In the genomic region with DNA sequence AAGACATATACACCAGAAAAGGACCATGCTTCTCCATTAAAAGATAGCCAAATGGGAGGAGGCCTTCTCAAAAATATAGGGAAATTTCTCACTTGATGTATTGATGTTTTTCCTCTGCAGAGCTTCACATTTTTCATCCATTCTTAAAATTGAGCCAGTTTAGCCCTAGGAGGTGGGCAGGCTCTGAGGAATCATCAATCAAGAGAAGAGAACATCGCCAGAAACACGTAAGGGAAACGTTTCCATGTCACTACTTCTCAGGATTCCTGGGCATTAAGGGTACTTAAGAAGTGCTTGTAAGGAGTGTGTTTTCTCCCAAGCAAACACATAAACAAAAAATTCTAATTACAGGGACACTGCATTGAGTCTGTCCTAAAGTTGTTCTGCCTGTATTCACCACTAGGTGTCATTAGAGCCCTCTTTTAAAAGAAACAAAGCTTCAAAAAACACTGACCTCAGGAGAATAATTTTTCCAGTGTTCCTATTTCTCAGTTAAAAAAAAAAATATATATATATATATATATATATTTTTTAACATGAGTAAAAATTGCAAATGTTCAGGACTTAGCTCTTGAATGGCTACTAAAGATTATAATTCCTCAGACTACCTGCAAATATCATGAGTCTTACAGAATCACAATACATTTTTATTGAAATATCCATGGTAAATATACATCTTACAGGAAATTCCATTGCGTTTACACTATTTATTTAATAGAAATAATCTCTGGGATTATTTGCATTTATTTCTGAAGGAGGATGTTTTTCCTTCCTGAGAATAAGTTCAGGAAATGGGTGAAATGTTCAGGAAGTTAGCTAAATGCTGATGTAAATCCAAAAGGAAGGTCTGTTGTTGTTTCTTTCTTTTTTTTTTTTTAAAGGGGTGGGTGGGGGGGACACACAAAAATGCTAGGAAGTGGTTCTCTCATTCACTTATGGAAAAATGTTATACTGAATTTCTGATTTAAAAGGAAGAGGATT, we compare ENCODE assay signal across 8 cellular contexts. TPM values are rescaled to one million over a fixed set of nuclear protein-coding genes. Genes with fewer than 3 reads are reported as not detected.
DNase-seq lines count a peak whose midpoint lies in the region; ATAC-seq, FAIRE-seq and TF ChIP-seq lines count a peak whose summit lies in the region.

No MANE protein-coding gene starts in this region.

- DNase-seq in AML-193 (lab: John Stamatoyannopoulos, UW) (peak; percentile 43 to 64), HT1080 (ENCODE audit: low read depth) (peak; percentile 52), RCC 7860 (ENCODE audit: low spot score) (peak; percentile 31), endodermal cell (no peak), putamen (ENCODE audit: low spot score) (no peak)
- no peak for DNase-seq in NK-92 treated with Interleukin-12 subunit alpha and Interleukin-12 subunit beta, amount 100 ng/mL, for 24 hours (lab: John Stamatoyannopoulos, UW)

- no peak overlapping the region for H3K4me3 ChIP-seq in endodermal cell (ENCODE audit: low read length)
- H3K4me3 ChIP-seq in neural cell (ENCODE audit: low read length), result no peak overlapping the region

- peak; percentile 68 for FAIRE-seq in RCC 7860 (lab: Jason Lieb, UNC)

- no peak overlapping the region for H3K27ac ChIP-seq in endodermal cell (ENCODE audit: low read depth, low read length)
- no peak overlapping the region for H3K27ac ChIP-seq in neural cell (ENCODE audit: low read length)

- H3K9me3 ChIP-seq in endodermal cell (ENCODE audit: control insufficient read depth, low read length) (no peaks in the 10 kb centered on the region), neural cell (ENCODE audit: low read length) (no peaks in the 10 kb centered on the region)

- no peak for TF ChIP-seq EP300 in neural cell (conservative IDR thresholded peaks at IDR 0.05; ENCODE audit: poor library complexity, severe bottlenecking)

- peak; percentile 86 for TF ChIP-seq CTCF in endodermal cell (conservative IDR thresholded peaks at IDR 0.05)
- peak; percentile 78 for TF ChIP-seq CTCF in neural cell (IDR thresholded peaks at IDR 0.05; ENCODE audit: poor library complexity, severe bottlenecking)

- 8% methylated on average over 3 of the region's 4 CpGs; no CpG with 5 or more reads in 1 of the 2 experiments for WGBS in endodermal cell (ENCODE audit: insufficient coverage in 1 of 2, insufficient read length in 1 of 2), 2 experiments

- H2AFZ ChIP-seq in neural cell (ENCODE audit: low read depth, low read length), result no peak overlapping the region

- H3K9me3 Mint-ChIP-seq in endodermal cell, result no peaks in the 10 kb centered on the region

- no peaks in the 10 kb centered on the region for H3F3A ChIP-seq in neural cell (ENCODE audit: insufficient read depth, low read length, poor library complexity, severe bottlenecking)

- no peak overlapping the region for H3K4me3 Mint-ChIP-seq in endodermal cell

- H3K27ac Mint-ChIP-seq in endodermal cell, result no peak overlapping the region

- peaks cover 4% of the 10 kb centered on the region for H3K36me3 ChIP-seq in endodermal cell (ENCODE audit: control insufficient read depth, insufficient read depth, low read length)
- no peaks in the 10 kb centered on the region for H3K36me3 ChIP-seq in neural cell (ENCODE audit: insufficient read depth, low read length)

- H3K27me3 Mint-ChIP-seq in endodermal cell (ENCODE audit: insufficient read depth), result no peaks in the 10 kb centered on the region

- ATAC-seq in GM18520 (IDR thresholded peaks at IDR 0.05; ENCODE audit: unreplicated experiment), result peak; percentile 63

- H3K27me3 ChIP-seq in endodermal cell (ENCODE audit: control insufficient read depth, insufficient read depth, low read length, poor library complexity, severe bottlenecking), result no peaks in the 10 kb centered on the region
- no peaks in the 10 kb centered on the region for H3K27me3 ChIP-seq in neural cell (ENCODE audit: insufficient read depth, low read depth, low read length)

- H3K9ac ChIP-seq in endodermal cell (ENCODE audit: extremely low read depth, low read length, poor library complexity, severe bottlenecking) (no peak overlapping the region), neural cell (ENCODE audit: low read length) (no peak overlapping the region)

- no peaks in the 10 kb centered on the region for H3K9me2 ChIP-seq in neural cell (ENCODE audit: insufficient read depth, low read length)

- peaks cover 48% of the 10 kb centered on the region for H3K4me1 Mint-ChIP-seq in endodermal cell

- H3K79me2 ChIP-seq in neural cell (replicated peaks; ENCODE audit: insufficient read depth, low read length), result no peaks in the 10 kb centered on the region

- no peak overlapping the region for H3K4me2 ChIP-seq in neural cell (ENCODE audit: low read length)

- H3K4me1 ChIP-seq in endodermal cell (ENCODE audit: control insufficient read depth, insufficient read depth, low read length), result peaks cover 4% of the 10 kb centered on the region

- H4K20me1 ChIP-seq in neural cell (ENCODE audit: insufficient read depth), result no peaks in the 10 kb centered on the region

- H3K36me3 Mint-ChIP-seq in endodermal cell (ENCODE audit: low read depth), result peaks cover 6% of the 10 kb centered on the region

- peak; percentile 76 for TF ChIP-seq RAD21 in neural cell (conservative IDR thresholded peaks at IDR 0.05)

TF ChIP-seq in neural cell, 6 proteins besides CTCF, POLR2A, EP300 and RAD21:
- TF ChIP-seq EZH2 (IDR thresholded peaks at IDR 0.05; ENCODE audit: borderline replicate concordance, insufficient read depth, low read length, poor library complexity, severe bottlenecking) (no peak), SMC3 (conservative IDR thresholded peaks at IDR 0.05; ENCODE audit: poor library complexity) (peak; percentile 75)

RNA-seq across cellular contexts. Expression of a gene that starts 16.0 kb away (rescaled TPM):
- total RNA-seq in HT1080 (2014; rRNA removed; shearing (Covaris generic)), result 3.0 and 5.4 TPM in 2 replicates
- 3.0 and 3.6 TPM in 2 replicates for polyA plus RNA-seq in HT1080 (2015; cell fraction: cytosol; rRNA removed)
- polyA plus RNA-seq in HT1080 (2015; cell fraction: nucleus; rRNA removed), result 5.5 and 5.9 TPM in 2 replicates
- 10 to 100 TPM; 52.1 to 53.9 TPM for total RNA-seq in endodermal cell
- 11.2 TPM for polyA plus RNA-seq in endodermal cell (2013, experiment 1 of 2)
- polyA plus RNA-seq in endodermal cell (2013, experiment 2 of 2), result 11.4 TPM
- 0.76 and 0.82 TPM in 2 replicates for polyA plus RNA-seq in neural cell
- polyA minus RNA-seq in neural cell, result 1.9 TPM in 2 replicates

Comparison
In these comparisons a context has a peak if more than half of its experiments do, and no peak if none do; other contexts are left out.
1. DNase-seq: peak in AML-193 (2 of 2), HT1080 (single experiment) and RCC 7860 (single experiment); none in endodermal cell (single experiment), putamen (single experiment) and NK-92 treated with Interleukin-12 subunit alpha and Interleukin-12 subunit beta, amount 100 ng/mL, for 24 hours (single experiment).